ENCODE assay signal across 8 cellular contexts in genomic region chr17:11997147-11997971, GRCh38. TPM values are rescaled to one million over a fixed set of nuclear protein-coding genes. Genes with fewer than 3 reads are reported as not detected.
A peak's percentile ranks its signal among the peaks of the same experiment; 100 is the strongest.
DNase-seq lines count a peak whose midpoint lies in the region; ATAC-seq, FAIRE-seq and TF ChIP-seq lines count a peak whose summit lies in the region.

TSS of gene ZNF18 (minus strand) at chr17:11997475. CDS start at chr17:11992829, 4,646 bp downstream.

- H2AFZ ChIP-seq in DND-41 (ENCODE audit: low read depth, low read length): peak within 1 kb of the TSS; percentile 98
- peak within 1 kb of the TSS; percentile 49; the same call in 1 of the 2 replicates for H2AFZ ChIP-seq in KMS-11 (ENCODE audit: low read depth)
- H2AFZ ChIP-seq in fibroblast of lung (ENCODE audit: low read length): peak within 1 kb of the TSS; percentile 98

- H3K9me3 ChIP-seq in DND-41 (ENCODE audit: insufficient read depth, low read length, severe bottlenecking) (no peaks in the 10 kb centered on the region), fibroblast of lung (ENCODE audit: control insufficient read depth, insufficient read depth, low read depth, low read length) (no peaks in the 10 kb centered on the region)

- H3K4me1 Mint-ChIP-seq in activated T-helper 1 cell treated with anti-CD3 and anti-CD28 coated beads, Interleukin-12 subunit alpha, Interleukin-12 subunit beta, Interleukin-2, Interleukin-4 antibody, amounts not matched to agents 30 ng/mL and 10 ng/mL and 1 ng/mL, durations not matched to agents 14 hours and 24 hours and 36 hours (ENCODE audit: low read depth): peaks cover 14% of the 10 kb centered on the region
- peaks cover 19 to 26% of the 10 kb centered on the region in 2 donors for H3K4me1 Mint-ChIP-seq in natural killer cell

- H3K27me3 Mint-ChIP-seq in activated T-helper 1 cell treated with anti-CD3 and anti-CD28 coated beads, Interleukin-12 subunit alpha, Interleukin-12 subunit beta, Interleukin-2, Interleukin-4 antibody, amounts not matched to agents 30 ng/mL and 10 ng/mL and 1 ng/mL, durations not matched to agents 14 hours and 24 hours and 36 hours (ENCODE audit: insufficient read depth): peaks cover under 1% of the 10 kb centered on the region
- peaks cover under 1 to 3% of the 10 kb centered on the region in 2 donors for H3K27me3 Mint-ChIP-seq in natural killer cell (ENCODE audit: low read depth in 2 of 2)

- peak within 1 kb of the TSS; percentile 92 for H3K27ac Mint-ChIP-seq in activated T-helper 1 cell treated with anti-CD3 and anti-CD28 coated beads, Interleukin-12 subunit alpha, Interleukin-12 subunit beta, Interleukin-2, Interleukin-4 antibody, amounts not matched to agents 30 ng/mL and 10 ng/mL and 1 ng/mL, durations not matched to agents 14 hours and 24 hours and 36 hours
- H3K27ac Mint-ChIP-seq in natural killer cell: peak within 1 kb of the TSS; percentile 87 to 97

- no peak for FAIRE-seq in RCC 7860 (lab: Jason Lieb, UNC)

- no peaks in the 10 kb centered on the region for H3K27me3 ChIP-seq in DND-41 (ENCODE audit: insufficient read depth, low read length, poor library complexity)
- H3K27me3 ChIP-seq in KMS-11 (ENCODE audit: insufficient read depth, low read depth): no peaks in the 10 kb centered on the region
- no peaks in the 10 kb centered on the region for H3K27me3 ChIP-seq in fibroblast of lung (ENCODE audit: control insufficient read depth, insufficient read depth, low read length)

- DNase-seq in DND-41: peak; percentile 95
- peak; percentile 80 for DNase-seq in RCC 7860 (ENCODE audit: low spot score)
- DNase-seq in activated T-helper 1 cell treated with anti-CD3 and anti-CD28 coated beads, Interleukin-12 subunit alpha, Interleukin-12 subunit beta, Interleukin-2, Interleukin-4 antibody, amounts not matched to agents 30 ng/mL and 10 ng/mL and 1 ng/mL, durations not matched to agents 14 hours and 24 hours and 36 hours (ENCODE audit: low spot score): peak; percentile 94
- DNase-seq in fibroblast of lung (ENCODE audit: low read depth in 2 of 2): peak; percentile 91 to 92
- DNase-seq in natural killer cell: peak; percentile 97
- DNase-seq in stimulated activated naive CD4-positive, alpha-beta T cell (lab: John Stamatoyannopoulos, UW): peak; percentile 88 to 93 (median 92)

- H3K36me3 ChIP-seq in DND-41 (ENCODE audit: insufficient read depth, low read length) (peaks cover 6% of the 10 kb centered on the region), KMS-11 (ENCODE audit: insufficient read depth) (no peaks in the 10 kb centered on the region), fibroblast of lung (ENCODE audit: control insufficient read depth, insufficient read depth, low read length) (peaks cover 1% of the 10 kb centered on the region)

- TF ChIP-seq CTCF in DND-41 (IDR thresholded peaks at IDR 0.05; ENCODE audit: borderline replicate concordance, extremely low read depth, low read length, poor library complexity, severe bottlenecking): no peak
- TF ChIP-seq CTCF in KMS-11 (conservative IDR thresholded peaks at IDR 0.05; ENCODE audit: low read depth, low read length): no peak
- no peak for TF ChIP-seq CTCF in fibroblast of lung (conservative IDR thresholded peaks at IDR 0.05 in 1 of 2, IDR thresholded peaks at IDR 0.05 in 1 of 2; ENCODE audit: low read depth in 1 of 2, low read length in 2 of 2)
- no peak for TF ChIP-seq CTCF in natural killer cell (IDR thresholded peaks at IDR 0.05)

- H3K79me2 ChIP-seq in DND-41 (ENCODE audit: insufficient read depth, low read length) (peaks cover 19% of the 10 kb centered on the region), KMS-11 (ENCODE audit: insufficient read depth, low read depth) (no peaks in the 10 kb centered on the region), fibroblast of lung (ENCODE audit: control insufficient read depth, insufficient read depth, low read length) (no peaks in the 10 kb centered on the region)

- no peaks in the 10 kb centered on the region for H3K36me3 Mint-ChIP-seq in activated T-helper 1 cell treated with anti-CD3 and anti-CD28 coated beads, Interleukin-12 subunit alpha, Interleukin-12 subunit beta, Interleukin-2, Interleukin-4 antibody, amounts not matched to agents 30 ng/mL and 10 ng/mL and 1 ng/mL, durations not matched to agents 14 hours and 24 hours and 36 hours (ENCODE audit: low read depth)
- H3K36me3 Mint-ChIP-seq in natural killer cell: peaks cover 8% of the 10 kb centered on the region

- peak within 1 kb of the TSS; percentile 94 for H3K4me3 Mint-ChIP-seq in activated T-helper 1 cell treated with anti-CD3 and anti-CD28 coated beads, Interleukin-12 subunit alpha, Interleukin-12 subunit beta, Interleukin-2, Interleukin-4 antibody, amounts not matched to agents 30 ng/mL and 10 ng/mL and 1 ng/mL, durations not matched to agents 14 hours and 24 hours and 36 hours
- H3K4me3 Mint-ChIP-seq in natural killer cell: peak within 1 kb of the TSS; percentile 95

- H3K27ac ChIP-seq in DND-41 (ENCODE audit: low read length): peak within 1 kb of the TSS; percentile 82
- H3K27ac ChIP-seq in KMS-11: peak within 1 kb of the TSS; percentile 32
- H3K27ac ChIP-seq in fibroblast of lung (ENCODE audit: insufficient read depth, low read length): peak within 1 kb of the TSS; percentile 84

- no peaks in the 10 kb centered on the region for H4K20me1 ChIP-seq in DND-41 (ENCODE audit: insufficient read depth, low read length)
- H4K20me1 ChIP-seq in KMS-11 (ENCODE audit: insufficient read depth): no peaks in the 10 kb centered on the region
- no peaks in the 10 kb centered on the region for H4K20me1 ChIP-seq in fibroblast of lung (ENCODE audit: control insufficient read depth, extremely low read depth, insufficient read depth, low read length)

- H3K4me2 ChIP-seq in DND-41 (ENCODE audit: insufficient read depth, low read length) (peak within 1 kb of the TSS; percentile 75), KMS-11 (no peak within 1 kb of the TSS; the same call in 1 of the 2 replicates), fibroblast of lung (ENCODE audit: extremely low read depth, insufficient read depth, low read length) (peak within 1 kb of the TSS; percentile 94)

- H3K4me1 ChIP-seq in DND-41 (ENCODE audit: insufficient read depth, low read length): peaks cover 21% of the 10 kb centered on the region
- no peaks in the 10 kb centered on the region for H3K4me1 ChIP-seq in KMS-11 (ENCODE audit: low read depth, poor library complexity, severe bottlenecking)
- H3K4me1 ChIP-seq in fibroblast of lung (ENCODE audit: control insufficient read depth, extremely low read depth, insufficient read depth, low read length): peaks cover 2% of the 10 kb centered on the region

- peaks cover 5% of the 10 kb centered on the region for H3K9me3 Mint-ChIP-seq in activated T-helper 1 cell treated with anti-CD3 and anti-CD28 coated beads, Interleukin-12 subunit alpha, Interleukin-12 subunit beta, Interleukin-2, Interleukin-4 antibody, amounts not matched to agents 30 ng/mL and 10 ng/mL and 1 ng/mL, durations not matched to agents 14 hours and 24 hours and 36 hours
- H3K9me3 Mint-ChIP-seq in natural killer cell: peaks cover 0 to 2% of the 10 kb centered on the region in 2 donors

- intact Hi-C loops in activated T-helper 1 cell treated with anti-CD3 and anti-CD28 coated beads, Interleukin-12 subunit alpha, Interleukin-12 subunit beta, Interleukin-2, Interleukin-4 antibody, amounts not matched to agents 30 ng/mL and 10 ng/mL and 1 ng/mL, durations not matched to agents 14 hours and 24 hours and 36 hours (cut with micrococcal nuclease): loop anchor here (1.0 to 10.0 kb wide), 4 partner anchors 23 to 1300 kb away; partner anchors contain the start of genes ADPRM, ELAC2, MAP2K4 and SCO1
- intact Hi-C loops in natural killer cell (cut with micrococcal nuclease): loop anchor here (1.0 kb wide), 1 partner anchor 23 kb away; the partner anchor contains the start of gene MAP2K4

- ATAC-seq in DND-41 (ENCODE audit: insufficient read depth, low read depth) (peak; percentile 98), GM21786 (IDR thresholded peaks at IDR 0.05; ENCODE audit: unreplicated experiment) (peak; percentile 94), natural killer cell (peak; percentile 96 to 99 (median 97))

- H3K9ac ChIP-seq in DND-41 (ENCODE audit: low read depth, low read length) (peak within 1 kb of the TSS; percentile 89), KMS-11 (peak within 1 kb of the TSS; percentile 39; the same call in 1 of the 2 replicates), fibroblast of lung (ENCODE audit: insufficient read depth, low read length) (peak within 1 kb of the TSS; percentile 55)

- H3K4me3 ChIP-seq in DND-41 (ENCODE audit: low read depth in 1 of 2, low read length in 2 of 2): peak within 1 kb of the TSS; percentile 64 to 92
- H3K4me3 ChIP-seq in KMS-11 (IDR thresholded peaks at IDR 0.05; ENCODE audit: insufficient read depth, low read depth, low read length): no peak within 1 kb of the TSS
- H3K4me3 ChIP-seq in fibroblast of lung (replicated peaks in 1 of 4; ENCODE audit: control extremely low read depth in 1 of 4, insufficient read depth in 1 of 4, low read depth in 3 of 4, low read length in 4 of 4): peak within 1 kb of the TSS; percentile 45 to 96 (median 82)

RNA-seq across cellular contexts. Expression of gene ZNF18, which starts in this region (rescaled TPM):
- 7.7 and 11.0 TPM in 2 replicates for total RNA-seq in activated T-helper 1 cell treated with anti-CD3 and anti-CD28 coated beads, Interleukin-12 subunit alpha, Interleukin-12 subunit beta, Interleukin-2, Interleukin-4 antibody, amounts not matched to agents 30 ng/mL and 10 ng/mL and 1 ng/mL, durations not matched to agents 14 hours and 24 hours and 36 hours
- total RNA-seq in fibroblast of lung (12.8 and 16.8 TPM in 2 replicates), natural killer cell (10 to 100 TPM; 16.8 to 20.8 (median 17.5) TPM)
- 5.7 and 7.7 TPM in 2 replicates for polyA plus RNA-seq in fibroblast of lung
- polyA plus RNA-seq in fibroblast of lung (2012): 5.4 and 6.2 TPM in 2 replicates
- polyA minus RNA-seq in fibroblast of lung (ENCODE audit: low replicate concordance): 2.7 TPM in 2 replicates

Comparison
In these comparisons a context has a peak if more than half of its experiments do, and no peak if none do; other contexts are left out.
1. H3K27ac ChIP-seq: peak in every context shown above with its lines; median percentile 84 in fibroblast of lung; 82 in DND-41; 32 in KMS-11.
2. H3K9ac ChIP-seq: peak in every context shown above with its lines; median percentile 89 in DND-41; 55 in fibroblast of lung; 39 in KMS-11.